In the genomic region with DNA sequence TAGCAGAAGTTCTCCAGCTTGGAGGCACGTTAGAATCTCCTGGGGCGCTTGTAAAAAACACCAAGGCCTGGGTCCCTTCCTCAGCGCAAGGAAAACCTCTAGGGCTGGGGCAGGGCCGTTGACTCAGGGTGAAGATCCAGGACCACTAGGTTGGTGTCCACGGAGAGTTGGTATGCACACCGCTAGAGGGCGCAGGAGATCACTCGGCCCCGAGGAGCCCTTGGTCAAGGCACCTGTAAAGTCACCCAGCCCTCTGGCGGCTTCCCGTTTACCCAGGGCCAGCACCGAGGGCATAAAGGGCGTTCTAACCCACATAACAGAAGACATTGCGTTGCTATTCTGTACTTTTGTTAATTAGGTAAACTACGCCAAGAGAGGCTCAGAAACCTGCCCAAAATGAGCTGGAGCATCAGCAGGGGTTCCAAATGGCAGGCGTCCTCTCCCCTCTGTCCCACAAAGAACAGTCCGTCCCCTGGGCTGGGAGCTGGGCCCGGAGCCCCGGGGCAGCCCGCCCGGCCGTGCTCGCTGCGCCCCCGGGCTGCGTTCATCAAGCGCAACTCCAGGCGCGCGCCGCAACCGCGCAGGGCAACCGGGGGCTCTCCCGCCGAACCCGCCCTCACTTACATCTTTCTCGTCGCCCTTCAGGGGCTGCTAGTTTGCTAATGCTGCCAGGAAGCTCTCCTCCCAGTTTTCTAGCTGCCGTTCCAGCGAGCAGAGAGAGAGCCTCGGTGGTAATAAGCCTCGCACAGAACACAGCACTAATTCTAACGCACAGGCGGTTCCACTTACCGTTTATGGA, we compare ENCODE assay signal across 8 cellular contexts.
A peak's percentile ranks its signal among the peaks of the same experiment; 100 is the strongest.
DNase-seq lines count a peak whose midpoint lies in the region; ATAC-seq, FAIRE-seq and TF ChIP-seq lines count a peak whose summit lies in the region.

No MANE protein-coding gene starts in this region.

- H3K23ac ChIP-seq in mesendoderm (ENCODE audit: low read length): no peak overlapping the region

- H3K4ac ChIP-seq in mesendoderm (ENCODE audit: low read depth, low read length): no peak overlapping the region

- no peak overlapping the region for H3K18ac ChIP-seq in mesendoderm (ENCODE audit: low read length)

- no peak overlapping the region for H3K4me3 ChIP-seq in AG09309 (ENCODE audit: control insufficient read depth, low read depth, low read length)
- no peak overlapping the region for H3K4me3 ChIP-seq in choroid plexus epithelial cell (ENCODE audit: low read depth, low read length)
- no peak overlapping the region for H3K4me3 ChIP-seq in mesendoderm (ENCODE audit: low read length)

- no peaks in the 10 kb centered on the region for H3K79me1 ChIP-seq in mesendoderm (ENCODE audit: low read length)

- H3K4me2 ChIP-seq in mesendoderm (ENCODE audit: low read length): peak overlapping the region; percentile 67

- TF ChIP-seq CTCF in AG09309 (IDR thresholded peaks at IDR 0.05; ENCODE audit: control insufficient read depth, insufficient read depth, low read depth, low read length, missing control alignments) (peak; percentile 67), choroid plexus epithelial cell (conservative IDR thresholded peaks at IDR 0.05; ENCODE audit: low read depth, low read length) (peak; percentile 63)

- DNase-seq in AG09309 (ENCODE audit: low read depth): no peak
- DNase-seq in GM18507 (ENCODE audit: extremely low spot score, insufficient read length, low read depth): peak; percentile 20
- DNase-seq in RPMI8226: peak; percentile 82
- DNase-seq in choroid plexus epithelial cell (ENCODE audit: low read depth): peak; percentile 15
- DNase-seq in mesendoderm: peak; percentile 81
- peak; percentile 81 for DNase-seq in urothelium cell line (ENCODE audit: low spot score)
- DNase-seq in amniotic stem cell (lab: John Stamatoyannopoulos, UW): no peak

- H4K8ac ChIP-seq in mesendoderm (ENCODE audit: low read depth, low read length): no peak overlapping the region

- FAIRE-seq in GM18507 (lab: Jason Lieb, UNC): no peak
- no peak for FAIRE-seq in urothelium cell line (lab: Jason Lieb, UNC)

- no peaks in the 10 kb centered on the region for H3K4me1 ChIP-seq in mesendoderm (ENCODE audit: control insufficient read depth, low read depth, low read length)

- H3K56ac ChIP-seq in mesendoderm (ENCODE audit: low read length): no peak overlapping the region

- H3K36me3 ChIP-seq in mesendoderm (ENCODE audit: control insufficient read depth, insufficient read depth, low read length): no peaks in the 10 kb centered on the region

- H3K27ac ChIP-seq in mesendoderm (ENCODE audit: low read depth, low read length): no peak overlapping the region

- ATAC-seq in HG03432 (IDR thresholded peaks at IDR 0.05; ENCODE audit: unreplicated experiment): peak; percentile 81

- no peak overlapping the region for H3K9ac ChIP-seq in mesendoderm (ENCODE audit: low read length)

- H2BK5ac ChIP-seq in mesendoderm (ENCODE audit: low read length): no peak overlapping the region

- no peak overlapping the region for H2AK5ac ChIP-seq in mesendoderm (ENCODE audit: low read length)

- WGBS in mesendoderm (ENCODE audit: extremely low coverage, insufficient coverage, low lambda C conversion rate): no CpG with 5 or more reads among the region's 46 CpGs

- no peaks in the 10 kb centered on the region for H3K79me2 ChIP-seq in mesendoderm (ENCODE audit: control insufficient read depth, insufficient read depth, low read length)

- H2BK15ac ChIP-seq in mesendoderm (replicated peaks; ENCODE audit: low read depth): no peak overlapping the region

- H4K5ac ChIP-seq in mesendoderm (ENCODE audit: low read length): no peak overlapping the region

- no peak overlapping the region for H2BK120ac ChIP-seq in mesendoderm (ENCODE audit: low read depth, low read length)

- peaks cover 2% of the 10 kb centered on the region for H3K27me3 ChIP-seq in mesendoderm (ENCODE audit: insufficient read depth, low read length, poor library complexity)

Comparison
In these comparisons a context has a peak if more than half of its experiments do, and no peak if none do; other contexts are left out.
1. DNase-seq: peak in GM18507 (single experiment), RPMI8226 (single experiment), choroid plexus epithelial cell (single experiment), mesendoderm (single experiment) and urothelium cell line (single experiment); none in AG09309 (single experiment) and amniotic stem cell (single experiment).